ENCODE assay signal across 10 cellular contexts in the genomic region with DNA sequence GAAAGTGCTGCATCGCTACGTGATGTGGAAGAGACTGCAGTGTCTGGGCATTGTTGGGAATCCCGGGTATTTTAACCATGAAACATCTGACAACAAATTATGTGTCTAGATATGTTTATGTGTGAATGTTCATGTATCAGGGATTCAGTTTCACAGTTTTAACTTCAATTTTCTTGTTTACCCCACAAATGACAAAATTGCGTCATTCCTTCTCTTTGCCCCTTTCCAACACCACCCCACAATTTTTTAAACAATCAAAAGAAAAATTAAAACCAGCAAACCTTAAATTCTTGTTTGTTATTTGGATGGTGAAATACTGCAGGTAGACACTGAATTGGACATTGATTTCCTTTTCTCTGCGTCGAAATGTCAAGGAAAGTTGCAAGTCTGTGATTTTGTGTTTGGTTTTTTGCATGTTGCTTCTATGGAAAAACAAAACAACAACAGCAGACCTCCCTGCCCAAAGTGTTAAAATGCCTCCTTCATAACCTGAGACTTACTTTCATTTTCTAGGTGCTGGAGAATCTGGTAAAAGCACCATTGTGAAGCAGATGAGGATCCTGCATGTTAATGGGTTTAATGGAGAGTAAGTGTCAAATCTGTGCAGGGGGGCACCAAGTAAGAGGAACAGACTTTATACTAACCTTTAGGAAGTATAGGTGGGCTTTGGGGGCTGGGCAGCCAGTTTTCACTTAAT. TPM values are rescaled to one million over a fixed set of nuclear protein-coding genes. Genes with fewer than 3 reads are reported as not detected.
DNase-seq lines count a peak whose midpoint lies in the region; ATAC-seq and TF ChIP-seq lines count a peak whose summit lies in the region.
"Had no signal": no experiment of that assay in that cellular context is flagged by ENCODE, and none has a peak within 500 bp of the region (broad histone marks: within the 10 kb centered on the region; RNA-seq: fewer than 3 reads in every experiment).

No MANE protein-coding gene starts in this region.

- ATAC-seq in heart left ventricle = no peak

- H3K27me3 Mint-ChIP-seq in activated naive CD8-positive, alpha-beta T cell treated with anti-CD3 and anti-CD28 coated beads for 36 hours = peaks cover 4% of the 10 kb centered on the region
- no peaks in the 10 kb centered on the region for H3K27me3 Mint-ChIP-seq in type B pancreatic cell

- peak overlapping the region; percentile 88 for H3K27ac Mint-ChIP-seq in activated naive CD8-positive, alpha-beta T cell treated with anti-CD3 and anti-CD28 coated beads for 36 hours
- H3K27ac Mint-ChIP-seq in type B pancreatic cell = peak overlapping the region; percentile 95

- WGBS in heart left ventricle, 4 donors = 26 to 35% (median 32%) methylated on average over 6 of the region's 6 CpGs

- peak overlapping the region in 5 of 12 donors; percentile 13 to 99 (median 13) for H3K27ac ChIP-seq in heart left ventricle

- intact Hi-C loops in heart left ventricle (cut with DNase I) = loop anchor here in 1 of 10 donors (5.0 kb wide), 1 partner anchor 87 kb away; a partner anchor contains a TSS
- intact Hi-C loops in cardiac septum (cut with DNase I) = loop anchor here (10.0 kb wide), 1 partner anchor 110 kb away; a partner anchor contains a TSS

- peaks cover 0 to 33% (median 6%) of the 10 kb centered on the region in 9 donors for H3K36me3 ChIP-seq in heart left ventricle

- no peak for TF ChIP-seq POLR2A in heart left ventricle (IDR thresholded peaks at IDR 0.05)

- DNase-seq in heart left ventricle (no peak), cardiac septum (ENCODE audit: low spot score) (no peak), iris pigment epithelial cell (ENCODE audit: low read depth) (peak; percentile 29), type B pancreatic cell (ENCODE audit: extremely low spot score, unreplicated experiment) (no peak), NCI-H524 treated with DMSO at 0.1 percent for 48 hours (lab: John Stamatoyannopoulos, UW) (no peak), NCI-H1048 (lab: John Stamatoyannopoulos, UW) (no peak), NCI-H1694 treated with DMSO at 0.1 percent for 48 hours (lab: John Stamatoyannopoulos, UW) (no peak)
- DNase-seq in activated naive CD8-positive, alpha-beta T cell treated with anti-CD3 and anti-CD28 coated beads for 36 hours = no peak
- DNase-seq: erythroblast, KG1 had no signal

- no peaks in the 10 kb centered on the region for H3K9me3 Mint-ChIP-seq in activated naive CD8-positive, alpha-beta T cell treated with anti-CD3 and anti-CD28 coated beads for 36 hours
- no peaks in the 10 kb centered on the region for H3K9me3 Mint-ChIP-seq in type B pancreatic cell

- H3K4me3 ChIP-seq in heart left ventricle = peak overlapping the region in 9 of 12 donors; percentile 3 to 91 (median 25)

- peaks cover 63% of the 10 kb centered on the region for H3K4me1 Mint-ChIP-seq in activated naive CD8-positive, alpha-beta T cell treated with anti-CD3 and anti-CD28 coated beads for 36 hours
- peaks cover 67% of the 10 kb centered on the region for H3K4me1 Mint-ChIP-seq in type B pancreatic cell (ENCODE audit: unreplicated experiment)

- H3K4me1 ChIP-seq in heart left ventricle = peaks cover 17 to 77% (median 68%) of the 10 kb centered on the region in 12 donors

- peak overlapping the region; percentile 78 for H3K4me3 Mint-ChIP-seq in activated naive CD8-positive, alpha-beta T cell treated with anti-CD3 and anti-CD28 coated beads for 36 hours
- H3K4me3 Mint-ChIP-seq in type B pancreatic cell = peak overlapping the region; percentile 89

- no peak for TF ChIP-seq CTCF in heart left ventricle (IDR thresholded peaks at IDR 0.05)
- TF ChIP-seq CTCF in type B pancreatic cell (conservative IDR thresholded peaks at IDR 0.05) = no peak

- H3K9me3 ChIP-seq in heart left ventricle = no peaks in the 10 kb centered on the region

- no peaks in the 10 kb centered on the region for H3K27me3 ChIP-seq in heart left ventricle

- H3K36me3 Mint-ChIP-seq in activated naive CD8-positive, alpha-beta T cell treated with anti-CD3 and anti-CD28 coated beads for 36 hours = peaks cover 58% of the 10 kb centered on the region
- H3K36me3 Mint-ChIP-seq in type B pancreatic cell = peaks cover 48% of the 10 kb centered on the region

RNA-seq across cellular contexts. Expression of a gene that starts 42.7 kb away (rescaled TPM):
- 1,000 to 10,000 TPM; 1,430 to 2,119 (median 1,604) TPM for total RNA-seq in heart left ventricle
- polyA plus RNA-seq in heart left ventricle = 1,000 to 10,000 TPM; 1,246 to 2,999 TPM
- 1,579 TPM for total RNA-seq in cardiac septum
- total RNA-seq in activated naive CD8-positive, alpha-beta T cell treated with anti-CD3 and anti-CD28 coated beads for 36 hours = 100 to 1,000 TPM; 779 to 785 TPM
- total RNA-seq in type B pancreatic cell (ENCODE audit: low replicate concordance) = 1,005 and 1,406 TPM in 2 replicates

RNA-seq across cellular contexts. Expression of a gene that starts 44.5 kb away (rescaled TPM):
- total RNA-seq in heart left ventricle (under 1 TPM in 7 of 9 donors, not detected in 2; 0.22 to 0.79 (median 0.29) TPM), cardiac septum (0.75 TPM), type B pancreatic cell (ENCODE audit: low replicate concordance) (1.7 and 6.1 TPM in 2 replicates)
- polyA plus RNA-seq in heart left ventricle = under 1 TPM; 0.17 to 0.91 TPM
- 1 to 10 TPM; 1.0 to 1.3 TPM for total RNA-seq in activated naive CD8-positive, alpha-beta T cell treated with anti-CD3 and anti-CD28 coated beads for 36 hours
